Comparison of ENCODE assay signal across 21 cellular contexts in the genomic region with DNA sequence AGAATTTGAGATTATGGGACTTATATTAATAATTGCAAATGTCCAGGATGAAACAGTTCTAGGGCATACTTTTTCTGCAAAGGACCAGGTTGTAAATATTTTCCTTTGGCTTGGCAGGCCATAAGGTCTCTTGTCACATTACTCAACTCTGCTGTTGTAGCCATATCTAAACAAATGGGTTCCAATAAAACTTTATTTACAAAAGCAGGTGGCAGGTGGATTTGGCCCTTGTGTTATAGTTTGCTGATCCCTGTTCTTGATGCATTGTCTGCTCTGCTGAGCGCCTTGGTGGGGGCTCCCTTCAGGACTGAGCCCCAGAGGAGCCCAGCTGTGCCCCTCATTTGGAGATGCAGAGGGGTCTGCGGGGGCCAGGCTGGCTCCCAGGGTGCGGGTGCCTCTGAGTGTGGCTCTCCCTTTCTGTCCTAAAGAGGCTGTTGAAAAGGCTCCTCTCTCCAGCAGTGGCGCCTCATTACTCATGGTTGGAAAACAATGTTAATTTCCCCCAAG.
A peak's percentile ranks its signal among the peaks of the same experiment; 100 is the strongest.
DNase-seq lines count a peak whose midpoint lies in the region; ATAC-seq and TF ChIP-seq lines count a peak whose summit lies in the region.
"Had no signal": no experiment of that assay in that cellular context is flagged by ENCODE, and none has a peak within 500 bp of the region (broad histone marks: within the 10 kb centered on the region; RNA-seq: fewer than 3 reads in every experiment).

No MANE protein-coding gene starts in this region.

- TF ChIP-seq CTCF in colonic mucosa (IDR thresholded peaks at IDR 0.05) (no peak), neural progenitor cell (IDR thresholded peaks at IDR 0.05) (no peak)

- H3K36me3 ChIP-seq in colonic mucosa: no peaks in the 10 kb centered on the region
- H3K36me3 ChIP-seq in neural progenitor cell: no peaks in the 10 kb centered on the region

- H3K9me3 ChIP-seq in colonic mucosa (no peaks in the 10 kb centered on the region), neural progenitor cell (ENCODE audit: low read depth) (no peaks in the 10 kb centered on the region)
- H3K9me3 ChIP-seq: psoas muscle, testis had no signal

- H3K4me1 Mint-ChIP-seq in neural progenitor cell: peaks cover 23% of the 10 kb centered on the region
- H3K4me1 Mint-ChIP-seq: activated CD4-positive, alpha-beta T cell treated with anti-CD3 and anti-CD28 coated beads, Interleukin-2, amount 10 ng/mL, durations not matched to agents 7 days and 5 days; B cell; IgD-negative memory B cell had no signal

- H3K4me3 ChIP-seq in colonic mucosa (no peak overlapping the region), neural progenitor cell (no peak overlapping the region)
- H3K4me3 ChIP-seq: GM23248, psoas muscle, testis had no signal

- H3K27ac ChIP-seq in colonic mucosa (peak overlapping the region; percentile 85), neural progenitor cell (peak overlapping the region; percentile 35)
- H3K27ac ChIP-seq: 22Rv1, GM23248, psoas muscle, testis had no signal

- intact Hi-C loops in colonic mucosa (cut with DNase I): no loop called here

- DNase-seq in DMS 273 (lab: John Stamatoyannopoulos, UW; ENCODE audit: unreplicated experiment): peak; percentile 39
- DNase-seq in DMS 273 treated with DMSO at 0.1 percent for 48 hours (lab: John Stamatoyannopoulos, UW): no peak
- DNase-seq in NCI-H1694 treated with DMSO at 0.1 percent for 48 hours (lab: John Stamatoyannopoulos, UW): peak; percentile 5
- DNase-seq in colonic mucosa: no peak
- DNase-seq in neural progenitor cell (ENCODE audit: low spot score): no peak
- no peak for DNase-seq in NCI-H2171 (lab: John Stamatoyannopoulos, UW)
- DNase-seq in NCI-H226: no peak
- DNase-seq: activated CD4-positive, alpha-beta T cell treated with anti-CD3 and anti-CD28 coated beads, Interleukin-2, amount 10 ng/mL, durations not matched to agents 7 days and 5 days; activated CD8-positive, alpha-beta memory T cell treated with anti-CD3 and anti-CD28 coated beads, Interleukin-2, amount 50 U/mL, for 48 hours; activated naive CD4-positive, alpha-beta T cell; GM23248; mesendoderm; NCI-H2171 treated with DMSO at 0.1 percent for 48 hours; psoas muscle; testis had no signal

- H3K79me2 ChIP-seq in neural progenitor cell (ENCODE audit: low read depth): no peaks in the 10 kb centered on the region

- peaks cover 12% of the 10 kb centered on the region for H3K4me1 ChIP-seq in colonic mucosa
- peaks cover 40% of the 10 kb centered on the region for H3K4me1 ChIP-seq in neural progenitor cell
- H3K4me1 ChIP-seq: psoas muscle, testis had no signal

- no peak for ATAC-seq in HG03354 (IDR thresholded peaks at IDR 0.05; ENCODE audit: poor library complexity, severe bottlenecking, unreplicated experiment)
- ATAC-seq: Right ventricle myocardium inferior had no signal

- H3K9me3 Mint-ChIP-seq in neural progenitor cell: no peaks in the 10 kb centered on the region
- H3K9me3 Mint-ChIP-seq: activated CD4-positive, alpha-beta T cell treated with anti-CD3 and anti-CD28 coated beads, Interleukin-2, amount 10 ng/mL, durations not matched to agents 7 days and 5 days; IgD-negative memory B cell; nephron had no signal

- peaks cover 9% of the 10 kb centered on the region for H3K27me3 Mint-ChIP-seq in neural progenitor cell (ENCODE audit: insufficient read depth, low read depth)
- H3K27me3 Mint-ChIP-seq: activated CD4-positive, alpha-beta T cell treated with anti-CD3 and anti-CD28 coated beads, Interleukin-2, amount 10 ng/mL, durations not matched to agents 7 days and 5 days had no signal

- H3K27me3 ChIP-seq in colonic mucosa: no peaks in the 10 kb centered on the region
- no peaks in the 10 kb centered on the region for H3K27me3 ChIP-seq in neural progenitor cell
- H3K27me3 ChIP-seq: testis had no signal

- H3F3A ChIP-seq in neural progenitor cell (ENCODE audit: low read depth): peaks cover 28% of the 10 kb centered on the region

- no peak overlapping the region for H2AFZ ChIP-seq in neural progenitor cell (replicated peaks)
- H2AFZ ChIP-seq: GM23248 had no signal

- peak overlapping the region; percentile 37 for H3K4me2 ChIP-seq in neural progenitor cell

- no peaks in the 10 kb centered on the region for H3K36me3 Mint-ChIP-seq in neural progenitor cell
- H3K36me3 Mint-ChIP-seq: IgD-negative memory B cell had no signal

- H4K20me1 ChIP-seq in neural progenitor cell (ENCODE audit: low read depth): no peaks in the 10 kb centered on the region

- no peak overlapping the region for H3K4me3 Mint-ChIP-seq in neural progenitor cell
- H3K4me3 Mint-ChIP-seq: activated CD4-positive, alpha-beta T cell treated with anti-CD3 and anti-CD28 coated beads, Interleukin-2, amount 10 ng/mL, durations not matched to agents 7 days and 5 days; B cell; IgD-negative memory B cell; nephron had no signal

- H3K27ac Mint-ChIP-seq in neural progenitor cell: peak overlapping the region; percentile 29
- H3K27ac Mint-ChIP-seq: activated CD4-positive, alpha-beta T cell treated with anti-CD3 and anti-CD28 coated beads, Interleukin-2, amount 10 ng/mL, durations not matched to agents 7 days and 5 days; B cell had no signal

- H3K9ac ChIP-seq in colonic mucosa (ENCODE audit: low read depth in 2 of 2, low read length in 2 of 2): peak overlapping the region in 1 of 2 donors; percentile 54
- H3K9ac ChIP-seq in neural progenitor cell: no peak overlapping the region
- H3K9ac ChIP-seq: GM23248 had no signal

Comparison
In these comparisons a context has a peak if more than half of its experiments do, and no peak if none do; other contexts are left out.
1. DNase-seq: peak in DMS 273 (single experiment) and NCI-H1694 treated with DMSO at 0.1 percent for 48 hours (single experiment); none in DMS 273 treated with DMSO at 0.1 percent for 48 hours (single experiment), colonic mucosa (single experiment), neural progenitor cell (single experiment), NCI-H2171 (single experiment) and NCI-H226 (single experiment).